In genomic region chr17:39200957-39201510, GRCh38 we compare ENCODE assay signal across 10 cellular contexts. TPM values are rescaled to one million over a fixed set of nuclear protein-coding genes. Genes with fewer than 3 reads are reported as not detected.
DNase-seq lines count a peak whose midpoint lies in the region; ATAC-seq and TF ChIP-seq lines count a peak whose summit lies in the region.
"Had no signal": no experiment of that assay in that cellular context is flagged by ENCODE, and none has a peak within 500 bp of the region (broad histone marks: within the 10 kb centered on the region; RNA-seq: fewer than 3 reads in every experiment).

No MANE protein-coding gene starts in this region.

- no peaks in the 10 kb centered on the region for H3K9me2 ChIP-seq in SK-N-SH

- H3K27me3 ChIP-seq in SK-N-SH (ENCODE audit: insufficient read depth) (no peaks in the 10 kb centered on the region), iPS-20b (ENCODE audit: insufficient read depth, low read length) (no peaks in the 10 kb centered on the region)

- H3K27ac Mint-ChIP-seq in activated CD8-positive, alpha-beta T cell treated with anti-CD3 and anti-CD28 coated beads, Interleukin-2, amount 10 ng/mL, durations not matched to agents 7 days and 5 days, result peak overlapping the region; percentile 97

- no peak for TF ChIP-seq CTCF in SK-N-SH (IDR thresholded peaks at IDR 0.05)

- no peaks in the 10 kb centered on the region for H3K9me3 Mint-ChIP-seq in activated CD8-positive, alpha-beta T cell treated with anti-CD3 and anti-CD28 coated beads, Interleukin-2, amount 10 ng/mL, durations not matched to agents 7 days and 5 days (ENCODE audit: insufficient read depth)

- peaks cover 40% of the 10 kb centered on the region for H3K79me2 ChIP-seq in SK-N-SH (ENCODE audit: insufficient read depth)

- H3K9ac ChIP-seq in SK-N-SH (peak overlapping the region; percentile 98), iPS-20b (ENCODE audit: low read depth, low read length) (peak overlapping the region; percentile 95)

- peaks cover 51% of the 10 kb centered on the region for H3K4me1 Mint-ChIP-seq in activated CD8-positive, alpha-beta T cell treated with anti-CD3 and anti-CD28 coated beads, Interleukin-2, amount 10 ng/mL, durations not matched to agents 7 days and 5 days (ENCODE audit: low read depth)

- H3K4me1 ChIP-seq in SK-N-SH (ENCODE audit: control insufficient read depth in 1 of 2, insufficient read depth in 2 of 2, low read depth in 1 of 2, low read length in 1 of 2), result peaks cover 12 to 29% of the 10 kb centered on the region in 2 experiments; a peak in 2 of 4 replicates
- peaks cover 13% of the 10 kb centered on the region; the same call in 1 of the 2 replicates for H3K4me1 ChIP-seq in iPS-20b (ENCODE audit: insufficient read depth, low read length)

- H3K4me3 ChIP-seq in SK-N-SH (ENCODE audit: low read depth in 2 of 2, low read length in 1 of 2), result peak overlapping the region; percentile 75 to 93
- peak overlapping the region; percentile 100 for H3K4me3 ChIP-seq in iPS-20b (ENCODE audit: low read length)

- no peak for TF ChIP-seq EP300 in SK-N-SH (IDR thresholded peaks at IDR 0.05; ENCODE audit: borderline replicate concordance in 1 of 2, low read depth in 1 of 2, low read length in 1 of 2)

- POLR2A ChIA-PET in SK-N-SH (lab: Yijun Ruan, JAX), result interaction anchor here (1.8 kb wide), 1 partner anchor 37 kb away, joined by 9 read pairs; no protein-coding TSS in a partner anchor
- POLR2A ChIA-PET in activated CD8-positive, alpha-beta T cell treated with anti-CD3 and anti-CD28 coated beads, Interleukin-2, amount 10 ng/mL, durations not matched to agents 7 days and 5 days (lab: Charles Lee), result interaction anchor here (1.1 kb wide), 1 partner anchor 9 kb away, joined by 3 read pairs; no protein-coding TSS in a partner anchor

- H3K27ac ChIP-seq in SK-N-SH (ENCODE audit: low read depth in 2 of 2, low read length in 1 of 2) (peak overlapping the region; percentile 94 to 99), iPS-20b (ENCODE audit: low read length) (peak overlapping the region; percentile 88), substantia nigra (ENCODE audit: low read depth, low read length, poor library complexity, severe bottlenecking) (peak overlapping the region; percentile 98)

- H3K4me2 ChIP-seq in SK-N-SH, result peak overlapping the region; percentile 97

- H3K9me3 ChIP-seq in SK-N-SH (no peaks in the 10 kb centered on the region), iPS-20b (ENCODE audit: insufficient read depth, low read depth, low read length) (no peaks in the 10 kb centered on the region)

- H3K27me3 Mint-ChIP-seq in activated CD8-positive, alpha-beta T cell treated with anti-CD3 and anti-CD28 coated beads, Interleukin-2, amount 10 ng/mL, durations not matched to agents 7 days and 5 days (ENCODE audit: low read depth), result no peaks in the 10 kb centered on the region

- ATAC-seq in SK-N-SH treated with all-trans-retinoic acid at 6 μM for 48 hours, result no peak
- no peak for ATAC-seq in activated CD8-positive, alpha-beta T cell treated with anti-CD3 and anti-CD28 coated beads, Interleukin-2, amount 10 ng/mL, durations not matched to agents 7 days and 5 days

- H3F3A ChIP-seq in SK-N-SH (replicated peaks; ENCODE audit: insufficient read depth), result peaks cover 51% of the 10 kb centered on the region

- no peak overlapping the region for H2AFZ ChIP-seq in SK-N-SH (ENCODE audit: low read depth)

- WGBS in SK-N-SH (ENCODE audit: low lambda C conversion rate), result 5% methylated on average over 10 of the region's 11 CpGs

- no peak for TF ChIP-seq RAD21 in SK-N-SH (IDR thresholded peaks at IDR 0.05; ENCODE audit: low read length)

- CTCF ChIA-PET in SK-N-SH (lab: Yijun Ruan, JAX), result interaction anchor here (1.1 to 29.0 kb wide), 2 partner anchors 26 to 39 kb away, joined by 3 to 781 read pairs; no protein-coding TSS in a partner anchor
- CTCF ChIA-PET in activated CD8-positive, alpha-beta T cell treated with anti-CD3 and anti-CD28 coated beads, Interleukin-2, amount 10 ng/mL, durations not matched to agents 7 days and 5 days (lab: Charles Lee), result interaction anchor here (1.0 to 4.0 kb wide), 6 partner anchors 31 to 47 kb away, joined by 3 to 31 read pairs (median 5); no protein-coding TSS in a partner anchor

- H3K36me3 Mint-ChIP-seq in activated CD8-positive, alpha-beta T cell treated with anti-CD3 and anti-CD28 coated beads, Interleukin-2, amount 10 ng/mL, durations not matched to agents 7 days and 5 days (ENCODE audit: low read depth), result peaks cover 47% of the 10 kb centered on the region

- H3K36me3 ChIP-seq in SK-N-SH (replicated peaks in 1 of 2; ENCODE audit: control insufficient read depth in 1 of 2, insufficient read depth in 2 of 2, low read length in 1 of 2), result peaks cover 28 to 32% of the 10 kb centered on the region in 2 experiments
- H3K36me3 ChIP-seq in iPS-20b (ENCODE audit: insufficient read depth, low read depth, low read length), result peaks cover 49% of the 10 kb centered on the region

- peaks cover 35% of the 10 kb centered on the region for H4K20me1 ChIP-seq in SK-N-SH (ENCODE audit: insufficient read depth)

- peak overlapping the region; percentile 99 for H3K4me3 Mint-ChIP-seq in activated CD8-positive, alpha-beta T cell treated with anti-CD3 and anti-CD28 coated beads, Interleukin-2, amount 10 ng/mL, durations not matched to agents 7 days and 5 days

- DNase-seq in SK-N-SH, result no peak
- no peak for DNase-seq in activated CD8-positive, alpha-beta T cell treated with anti-CD3 and anti-CD28 coated beads, Interleukin-2, amount 10 ng/mL, durations not matched to agents 7 days and 5 days
- no peak for DNase-seq in substantia nigra (lab: John Stamatoyannopoulos, UW)
- DNase-seq in NK-92 treated with Interleukin-12 subunit alpha and Interleukin-12 subunit beta, amount 100 ng/mL, for 24 hours (lab: John Stamatoyannopoulos, UW), result no peak
- DNase-seq in GF-D8 (lab: John Stamatoyannopoulos, UW), result no peak
- DNase-seq in GDM1 (lab: John Stamatoyannopoulos, UW), result no peak

TF ChIP-seq in SK-N-SH, 30 proteins besides CTCF, POLR2A, EP300 and RAD21 (continues in another document):
- TF ChIP-seq POLR2AphosphoS5 (IDR thresholded peaks at IDR 0.05; ENCODE audit: low read depth, low read length) (0 out of 2 replicates have a peak, but pooled peaks have one; percentile 39), ZBTB33 (IDR thresholded peaks at IDR 0.05; ENCODE audit: borderline replicate concordance, low read depth) (no peak)

TF ChIP-seq in SK-N-SH treated with all-trans-retinoic acid at 6 μM for 48 hours, 23 proteins besides CTCF, POLR2A, EP300 and RAD21 (continues in another document):
- TF ChIP-seq PATZ1 (CRISPR knock-in tag; IDR thresholded peaks at IDR 0.05; ENCODE audit: borderline replicate concordance) (no peak), SNAI2 (CRISPR knock-in tag; IDR thresholded peaks at IDR 0.05) (no peak)
- TF ChIP-seq, protein P1, sequence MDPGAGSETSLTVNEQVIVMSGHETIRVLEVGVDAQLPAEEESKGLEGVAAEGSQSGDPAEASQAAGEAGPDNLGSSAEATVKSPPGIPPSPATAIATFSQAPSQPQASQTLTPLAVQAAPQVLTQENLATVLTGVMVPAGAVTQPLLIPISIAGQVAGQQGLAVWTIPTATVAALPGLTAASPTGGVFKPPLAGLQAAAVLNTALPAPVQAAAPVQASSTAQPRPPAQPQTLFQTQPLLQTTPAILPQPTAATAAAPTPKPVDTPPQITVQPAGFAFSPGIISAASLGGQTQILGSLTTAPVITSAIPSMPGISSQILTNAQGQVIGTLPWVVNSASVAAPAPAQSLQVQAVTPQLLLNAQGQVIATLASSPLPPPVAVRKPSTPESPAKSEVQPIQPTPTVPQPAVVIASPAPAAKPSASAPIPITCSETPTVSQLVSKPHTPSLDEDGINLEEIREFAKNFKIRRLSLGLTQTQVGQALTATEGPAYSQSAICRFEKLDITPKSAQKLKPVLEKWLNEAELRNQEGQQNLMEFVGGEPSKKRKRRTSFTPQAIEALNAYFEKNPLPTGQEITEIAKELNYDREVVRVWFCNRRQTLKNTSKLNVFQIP (CRISPR knock-in tag; IDR thresholded peaks at IDR 0.05; ENCODE audit: borderline replicate concordance, low read depth), result no peak

RNA-seq across cellular contexts. Expression of gene RPL19, which starts 1.0 kb away (rescaled TPM):
- polyA plus RNA-seq in SK-N-SH (2012; rRNA removed), result 2,966 and 3,473 TPM in 2 replicates
- 3,628 and 3,647 TPM in 2 replicates for polyA plus RNA-seq in SK-N-SH (2012; cell fraction: cytosol; rRNA removed)
- polyA plus RNA-seq in SK-N-SH (2012; cell fraction: nucleus; rRNA removed), result 962 and 1,107 TPM in 2 replicates
- total RNA-seq in activated CD8-positive, alpha-beta T cell treated with anti-CD3 and anti-CD28 coated beads, Interleukin-2, amount 10 ng/mL, durations not matched to agents 7 days and 5 days, result 1,000 to 10,000 TPM; 1,896 to 1,946 TPM

RNA-seq across cellular contexts. Expression of gene CACNB1, which starts 3.6 kb away (rescaled TPM):
- polyA plus RNA-seq in SK-N-SH (2012; rRNA removed), result 7.2 and 7.4 TPM in 2 replicates
- polyA plus RNA-seq in SK-N-SH (2012; cell fraction: cytosol; rRNA removed), result 1.9 and 3.2 TPM in 2 replicates
- polyA plus RNA-seq in SK-N-SH (2012; cell fraction: nucleus; rRNA removed), result 41.0 and 52.4 TPM in 2 replicates
- total RNA-seq in activated CD8-positive, alpha-beta T cell treated with anti-CD3 and anti-CD28 coated beads, Interleukin-2, amount 10 ng/mL, durations not matched to agents 7 days and 5 days, result 10 to 100 TPM; 22.1 to 23.2 TPM

RNA-seq across cellular contexts. Expression of gene STAC2, which starts 24.7 kb away (rescaled TPM):
- 0.07 and 0.08 TPM in 2 replicates for polyA plus RNA-seq in SK-N-SH (2012; rRNA removed)
- 0.04 and 0.13 TPM in 2 replicates for polyA plus RNA-seq in SK-N-SH (2012; cell fraction: cytosol; rRNA removed)
- polyA plus RNA-seq in SK-N-SH (2012; cell fraction: nucleus; rRNA removed), result 0.10 and 0.23 TPM in 2 replicates
- not detected for total RNA-seq in activated CD8-positive, alpha-beta T cell treated with anti-CD3 and anti-CD28 coated beads, Interleukin-2, amount 10 ng/mL, durations not matched to agents 7 days and 5 days

RNA-seq across cellular contexts. Expression of gene ARL5C, which starts 35.1 kb away (rescaled TPM):
- not detected in 2 replicates for polyA plus RNA-seq in SK-N-SH (2012; rRNA removed)
- not detected in 2 replicates for polyA plus RNA-seq in SK-N-SH (2012; cell fraction: cytosol; rRNA removed)
- polyA plus RNA-seq in SK-N-SH (2012; cell fraction: nucleus; rRNA removed), result 0.05 TPM in 1 of 2 replicates, not detected in the other
- not detected for total RNA-seq in activated CD8-positive, alpha-beta T cell treated with anti-CD3 and anti-CD28 coated beads, Interleukin-2, amount 10 ng/mL, durations not matched to agents 7 days and 5 days
- total RNA-seq: M059J, myocyte had no signal

RNA-seq across cellular contexts. Expression of gene PLXDC1, which starts 49.6 kb away (rescaled TPM):
- polyA plus RNA-seq in SK-N-SH (2012; rRNA removed), result 1.5 and 2.4 TPM in 2 replicates
- polyA plus RNA-seq in SK-N-SH (2012; cell fraction: cytosol; rRNA removed), result 0.46 and 0.90 TPM in 2 replicates
- polyA plus RNA-seq in SK-N-SH (2012; cell fraction: nucleus; rRNA removed), result 5.0 and 9.6 TPM in 2 replicates
- 1 to 10 TPM; 3.3 to 3.9 TPM for total RNA-seq in activated CD8-positive, alpha-beta T cell treated with anti-CD3 and anti-CD28 coated beads, Interleukin-2, amount 10 ng/mL, durations not matched to agents 7 days and 5 days
